Comparison of ENCODE assay signal across 8 cellular contexts in genomic region chr7:107890493-107890961, GRCh38. TPM values are rescaled to one million over a fixed set of nuclear protein-coding genes. Genes with fewer than 3 reads are reported as not detected.
DNase-seq lines count a peak whose midpoint lies in the region; ATAC-seq and TF ChIP-seq lines count a peak whose summit lies in the region.

No MANE protein-coding gene starts in this region.

- H3K27me3 ChIP-seq in Panc1 (ENCODE audit: control insufficient read depth, insufficient read depth, low read length) (no peaks in the 10 kb centered on the region), esophagus (ENCODE audit: control insufficient read depth in 1 of 2, insufficient read depth in 2 of 2, low read length in 2 of 2) (no peaks in the 10 kb centered on the region), neuronal stem cell (ENCODE audit: control insufficient read depth in 3 of 3, insufficient read depth in 3 of 3, low read depth in 1 of 3, low read length in 3 of 3) (no peaks in the 10 kb centered on the region)

- no peak overlapping the region for H3K4ac ChIP-seq in neuronal stem cell (ENCODE audit: low read length)

- H3K4me3 ChIP-seq in Panc1 (ENCODE audit: low read depth in 2 of 2, low read length in 2 of 2) (peak overlapping the region; percentile 85 to 95), esophagus (ENCODE audit: low read depth in 1 of 2, low read length in 2 of 2) (peak overlapping the region; percentile 76 to 78), neuronal stem cell (ENCODE audit: low read length in 2 of 2) (peak overlapping the region; percentile 60 to 95)

- intact Hi-C loops in Panc1 (cut with micrococcal nuclease; ENCODE audit: unreplicated experiment), result no loop called here

- in situ Hi-C loops in Panc1 (cut with HindIII; ENCODE audit: low pct_unique_long_range_greater_than_20kb, low sequenced_read_pairs), result no loop called here

- H3K36me3 ChIP-seq in Panc1 (ENCODE audit: control insufficient read depth, insufficient read depth, low read length) (peaks cover 15% of the 10 kb centered on the region), esophagus (ENCODE audit: control insufficient read depth in 2 of 2, insufficient read depth in 2 of 2, low read length in 1 of 2) (no peaks in the 10 kb centered on the region), neuronal stem cell (replicated peaks in 1 of 2; ENCODE audit: control insufficient read depth in 2 of 2, insufficient read depth in 2 of 2, low read length in 2 of 2) (peaks cover 3 to 29% of the 10 kb centered on the region in 2 donors)

- no TSS peak for BruUV-seq in Panc1 (replicated peaks; lab: Mats Ljungman, UMichigan)

- peaks cover 21% of the 10 kb centered on the region for H3K4me1 ChIP-seq in Panc1 (ENCODE audit: control insufficient read depth, insufficient read depth, low read length)
- H3K4me1 ChIP-seq in esophagus (ENCODE audit: control insufficient read depth in 2 of 2, insufficient read depth in 2 of 2, low read length in 1 of 2), result no peaks in the 10 kb centered on the region
- H3K4me1 ChIP-seq in neuronal stem cell (ENCODE audit: control insufficient read depth in 2 of 2, insufficient read depth in 1 of 2, low read depth in 1 of 2, low read length in 2 of 2), result peaks cover 6% of the 10 kb centered on the region in 2 donors

- no peak overlapping the region for H4K91ac ChIP-seq in neuronal stem cell (ENCODE audit: low read depth, low read length, poor library complexity)

- H3K18ac ChIP-seq in neuronal stem cell (ENCODE audit: low read length), result no peak overlapping the region

- H2BK12ac ChIP-seq in neuronal stem cell (ENCODE audit: low read length), result no peak overlapping the region

- no peak overlapping the region for H2BK120ac ChIP-seq in neuronal stem cell (ENCODE audit: low read depth, low read length)

- POLR2A ChIA-PET in HEK293T (lab: Yijun Ruan, JAX), result interaction anchor here (0.7 to 2.1 kb wide), 8 partner anchors 9 to 635 kb away, joined by 3 to 6 read pairs (median 3); partner anchors contain the start of gene CBLL1
- POLR2A ChIA-PET in Panc1 (lab: Charles Lee), result interaction anchor here (0.6 kb wide), 1 partner anchor 11 kb away, joined by 6 read pairs; no protein-coding TSS in a partner anchor

- H3K23ac ChIP-seq in neuronal stem cell (ENCODE audit: low read depth, low read length, poor library complexity), result no peak overlapping the region

- DNase-seq in HEK293T (ENCODE audit: extremely low spot score) (peak; percentile 11), Panc1 (ENCODE audit: low read depth, low spot score) (no peak), neuronal stem cell (ENCODE audit: low spot score) (no peak), iPS-NIHi11 (ENCODE audit: low spot score) (no peak)
- no peak for DNase-seq in stimulated activated CD4-positive, alpha-beta T cell treated with anti-CD3 and anti-CD28 coated beads, Interleukin-4, amount 100 ng/mL, for 4 hours

- no peak overlapping the region for H2BK5ac ChIP-seq in neuronal stem cell (ENCODE audit: low read length)

- CTCF ChIA-PET in HEK293T (lab: Yijun Ruan, JAX), result interaction anchor here (2.0 kb wide), 1 partner anchor 11 kb away, joined by 8 read pairs; no protein-coding TSS in a partner anchor
- CTCF ChIA-PET in Panc1 (lab: Charles Lee), result interaction anchor here (1.0 kb wide), 1 partner anchor 8 kb away, joined by 3 read pairs; no protein-coding TSS in a partner anchor

- no peaks in the 10 kb centered on the region for H3K9me3 ChIP-seq in Panc1 (ENCODE audit: control insufficient read depth, insufficient read depth, low read depth, low read length)
- no peaks in the 10 kb centered on the region for H3K9me3 ChIP-seq in esophagus (ENCODE audit: control insufficient read depth in 2 of 2, insufficient read depth in 1 of 2, low read depth in 1 of 2, low read length in 1 of 2)
- no peaks in the 10 kb centered on the region for H3K9me3 ChIP-seq in neuronal stem cell (replicated peaks in 1 of 2; ENCODE audit: control insufficient read depth in 2 of 2, insufficient read depth in 1 of 2, low read depth in 1 of 2, low read length in 2 of 2)

- peak overlapping the region; percentile 51 for H3K4me2 ChIP-seq in neuronal stem cell (ENCODE audit: insufficient read depth, low read length, poor library complexity, severe bottlenecking)

- H3K79me1 ChIP-seq in neuronal stem cell (ENCODE audit: low read depth, low read length), result peaks cover 5% of the 10 kb centered on the region

- peak overlapping the region; percentile 88 for H2AFZ ChIP-seq in neuronal stem cell (ENCODE audit: low read length)

- no peak overlapping the region for H3K9ac ChIP-seq in neuronal stem cell (ENCODE audit: low read depth, low read length, poor library complexity)

- H4K8ac ChIP-seq in neuronal stem cell (ENCODE audit: low read depth, low read length), result no peak overlapping the region

- no peak overlapping the region for H2AK5ac ChIP-seq in neuronal stem cell (ENCODE audit: low read depth, low read length)

- no peak overlapping the region for H3K14ac ChIP-seq in neuronal stem cell (ENCODE audit: low read length)

- ATAC-seq in GM18498 (IDR thresholded peaks at IDR 0.05; ENCODE audit: unreplicated experiment) (peak; percentile 15), Panc1 (peak; percentile 24), HG02973 (IDR thresholded peaks at IDR 0.05; ENCODE audit: unreplicated experiment) (no peak)

- H2BK15ac ChIP-seq in neuronal stem cell (ENCODE audit: low read length), result no peak overlapping the region

- no peak for TF ChIP-seq CTCF in Panc1 (IDR thresholded peaks at IDR 0.05)

- H3K27ac ChIP-seq in Panc1 (ENCODE audit: low read length) (peak overlapping the region; percentile 81), esophagus (ENCODE audit: low read depth in 2 of 2, low read length in 1 of 2) (peak overlapping the region; percentile 93 to 96), neuronal stem cell (replicated peaks; ENCODE audit: low read length) (no peak overlapping the region)

- whole genome bisulfite sequencing in esophagus, 2 donors, result 2 to 3% methylated on average over 7 of the region's 7 CpGs
- no CpG with 5 or more reads among the region's 7 CpGs for WGBS in neuronal stem cell (ENCODE audit: extremely low coverage in 2 of 2, insufficient read length in 2 of 2, insufficient replicate concordance in 1 of 2), 2 donors

TF ChIP-seq in HEK293T, 16 proteins besides CTCF, POLR2A, EP300 and RAD21:
- TF ChIP-seq BHLHE40 (IDR thresholded peaks at IDR 0.05; ENCODE audit: borderline replicate concordance), result no peak
- no peak for TF ChIP-seq FOXA1 (IDR thresholded peaks at IDR 0.05)
- TF ChIP-seq SP1 (IDR thresholded peaks at IDR 0.05), result no peak
- TF ChIP-seq ELF4 (IDR thresholded peaks at IDR 0.05), result no peak
- no peak for TF ChIP-seq FOXK2 (IDR thresholded peaks at IDR 0.05)
- TF ChIP-seq FOXM1 (IDR thresholded peaks at IDR 0.05; ENCODE audit: borderline replicate concordance), result no peak
- TF ChIP-seq HDGF (IDR thresholded peaks at IDR 0.05; ENCODE audit: borderline replicate concordance), result no peak
- TF ChIP-seq NFRKB (IDR thresholded peaks at IDR 0.05), result no peak
- no peak for TF ChIP-seq CTBP1 (IDR thresholded peaks at IDR 0.05; ENCODE audit: borderline replicate concordance)
- TF ChIP-seq SUZ12 (IDR thresholded peaks at IDR 0.05), result no peak
- no peak for TF ChIP-seq ZNF384 (IDR thresholded peaks at IDR 0.05)
- TF ChIP-seq TARDBP (IDR thresholded peaks at IDR 0.05), result no peak
- no peak for TF ChIP-seq LEF1 (IDR thresholded peaks at IDR 0.05; ENCODE audit: borderline replicate concordance)
- no peak for TF ChIP-seq ARNT (IDR thresholded peaks at IDR 0.05)
- TF ChIP-seq PKNOX1 (IDR thresholded peaks at IDR 0.05), result no peak
- TF ChIP-seq L3MBTL2 (conservative IDR thresholded peaks at IDR 0.05), result no peak

RNA-seq across cellular contexts. Expression of gene DLD, which starts 0.5 kb away (rescaled TPM):
- total RNA-seq in Panc1 (2021; ENCODE audit: unreplicated experiment), result 88.8 TPM
- 61.6 TPM for polyA plus RNA-seq in Panc1 (2012; ENCODE audit: insufficient read length)
- polyA plus RNA-seq in esophagus, result 10 to 100 TPM in 1 of 2 donors, 1 to 10 TPM in 1; 9.3 to 74.6 TPM
- 92.1 TPM for polyA plus RNA-seq in neuronal stem cell (2013, experiment 1 of 2)
- polyA plus RNA-seq in neuronal stem cell (2013, experiment 2 of 2), result 90.9 TPM
